9 cellular contexts compared by ENCODE assay signal in the genomic region with DNA sequence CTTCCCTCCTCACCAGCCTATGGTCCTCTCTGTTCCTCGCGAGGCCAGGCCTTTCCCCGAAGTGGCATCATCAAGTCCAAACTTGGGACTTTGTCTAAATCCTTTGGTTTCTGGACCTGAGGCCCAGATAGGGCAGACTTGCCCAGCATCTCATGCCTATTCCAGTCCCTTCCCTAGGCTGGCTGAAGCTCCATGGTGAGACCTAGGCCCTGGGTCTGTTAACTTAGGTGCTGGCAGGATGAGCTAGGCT. TPM values are rescaled to one million over a fixed set of nuclear protein-coding genes. Genes with fewer than 3 reads are reported as not detected.
DNase-seq lines count a peak whose midpoint lies in the region; ATAC-seq and TF ChIP-seq lines count a peak whose summit lies in the region.
"Had no signal": no experiment of that assay in that cellular context is flagged by ENCODE, and none has a peak within 500 bp of the region (broad histone marks: within the 10 kb centered on the region; RNA-seq: fewer than 3 reads in every experiment).

No MANE protein-coding gene starts in this region.

- no peak overlapping the region for H2BK12ac ChIP-seq in trophoblast cell (ENCODE audit: low read length)

- H3K36me3 ChIP-seq in RWPE2 (ENCODE audit: low read depth) (peaks cover 19% of the 10 kb centered on the region), trophoblast cell (ENCODE audit: control insufficient read depth in 1 of 2, insufficient read depth in 2 of 2, low read length in 2 of 2) (peaks cover 46 to 49% of the 10 kb centered on the region in 2 experiments), thyroid gland (peaks cover 32 to 40% of the 10 kb centered on the region in 2 donors), testis (ENCODE audit: low read depth, missing control alignments) (no peaks in the 10 kb centered on the region)

- H3K79me2 ChIP-seq in trophoblast cell (ENCODE audit: control insufficient read depth, insufficient read depth, low read length, poor library complexity): peaks cover 4% of the 10 kb centered on the region

- H3K18ac ChIP-seq in trophoblast cell (ENCODE audit: low read length): no peak overlapping the region

- H3K14ac ChIP-seq in trophoblast cell (ENCODE audit: low read length): no peak overlapping the region

- H3K4me1 Mint-ChIP-seq in CD4-positive, alpha-beta T cell (ENCODE audit: low read depth): peaks cover 43% of the 10 kb centered on the region

- no peak overlapping the region for H3K4ac ChIP-seq in trophoblast cell (ENCODE audit: low read depth, low read length)

- peak overlapping the region; percentile 97 for H3K27ac Mint-ChIP-seq in CD4-positive, alpha-beta T cell

- no peak for TF ChIP-seq POLR2A in thyroid gland (IDR thresholded peaks at IDR 0.05)
- TF ChIP-seq POLR2A in testis (IDR thresholded peaks at IDR 0.05): no peak

- H3K4me2 ChIP-seq in trophoblast cell (ENCODE audit: low read length): no peak overlapping the region

- no peak for ATAC-seq in CD4-positive, alpha-beta T cell (ENCODE audit: poor library complexity)
- no peak for ATAC-seq in RWPE2 (ENCODE audit: low read depth)
- no peak for ATAC-seq in sciatic nerve

- no peaks in the 10 kb centered on the region for H3K27me3 ChIP-seq in CD4-positive, alpha-beta T cell (ENCODE audit: control insufficient read depth, insufficient read depth, low read length)
- H3K27me3 ChIP-seq in RWPE2 (ENCODE audit: insufficient read depth, poor library complexity, severe bottlenecking) (no peaks in the 10 kb centered on the region), trophoblast cell (ENCODE audit: insufficient read depth, low read length) (no peaks in the 10 kb centered on the region), thyroid gland (no peaks in the 10 kb centered on the region), testis (no peaks in the 10 kb centered on the region)

- no peak for DNase-seq in CD4-positive, alpha-beta T cell
- DNase-seq in RWPE2 (ENCODE audit: low spot score): no peak
- DNase-seq in epithelial cell of prostate (ENCODE audit: low read depth, low spot score): no peak
- DNase-seq in trophoblast cell: no peak
- DNase-seq in sciatic nerve (ENCODE audit: low spot score): no peak
- DNase-seq in OCI-M2 (lab: John Stamatoyannopoulos, UW; ENCODE audit: unreplicated experiment): no peak
- no peak for DNase-seq in thyroid gland
- DNase-seq in testis: no peak
- DNase-seq: occipital lobe had no signal

- H4K8ac ChIP-seq in trophoblast cell (ENCODE audit: low read depth, low read length): no peak overlapping the region

- no peak overlapping the region for H3K9ac ChIP-seq in trophoblast cell (ENCODE audit: low read length)

- H3K9me3 Mint-ChIP-seq in CD4-positive, alpha-beta T cell: no peaks in the 10 kb centered on the region

- no peak overlapping the region for H2BK120ac ChIP-seq in trophoblast cell (ENCODE audit: insufficient read depth, low read length, poor library complexity)

- peaks cover 19% of the 10 kb centered on the region for H3K4me1 ChIP-seq in RWPE2 (ENCODE audit: insufficient read depth, poor library complexity, severe bottlenecking)
- peaks cover 23 to 36% of the 10 kb centered on the region in 2 experiments for H3K4me1 ChIP-seq in trophoblast cell (ENCODE audit: control insufficient read depth in 1 of 2, insufficient read depth in 2 of 2, low read length in 2 of 2)
- H3K4me1 ChIP-seq in thyroid gland: peaks cover 25 to 48% of the 10 kb centered on the region in 2 donors
- peaks cover 21% of the 10 kb centered on the region for H3K4me1 ChIP-seq in testis

- H2AK5ac ChIP-seq in trophoblast cell (ENCODE audit: low read length): peak overlapping the region; percentile 3

- peak overlapping the region; percentile 12 for H4K12ac ChIP-seq in trophoblast cell (ENCODE audit: low read depth, low read length)

- peaks cover 80% of the 10 kb centered on the region for H3K36me3 Mint-ChIP-seq in CD4-positive, alpha-beta T cell (ENCODE audit: low read depth)

- H3K79me1 ChIP-seq in trophoblast cell (ENCODE audit: low read length): peaks cover 14% of the 10 kb centered on the region

- H3K4me3 ChIP-seq in RWPE2 (ENCODE audit: severe bottlenecking): no peak overlapping the region
- no peak overlapping the region for H3K4me3 ChIP-seq in trophoblast cell (ENCODE audit: low read depth, low read length)
- no peak overlapping the region for H3K4me3 ChIP-seq in thyroid gland (replicated peaks in 1 of 3)
- H3K4me3 ChIP-seq in testis: no peak overlapping the region

- H3K27ac ChIP-seq in CD4-positive, alpha-beta T cell (ENCODE audit: low read depth, low read length): peak overlapping the region; percentile 19
- H3K27ac ChIP-seq in RWPE2 (ENCODE audit: poor library complexity, severe bottlenecking) (peak overlapping the region; percentile 68), epithelial cell of prostate (peak overlapping the region; percentile 90), trophoblast cell (ENCODE audit: low read depth, low read length) (no peak overlapping the region), thyroid gland (peak overlapping the region in 1 of 3 donors; percentile 97), testis (peak overlapping the region in 1 of 2 donors; percentile 98)

- WGBS in trophoblast cell (ENCODE audit: extremely low coverage, insufficient coverage, insufficient read length): no CpG with 5 or more reads among the region's 3 CpGs
- 90 to 94% methylated on average over 3 of the region's 3 CpGs for WGBS in thyroid gland, 2 donors
- 91 to 94% methylated on average over 3 of the region's 3 CpGs for WGBS in testis, 2 donors

- CTCF ChIA-PET in CD4-positive, alpha-beta T cell (lab: Charles Lee): interaction anchor here (1.0 to 2.3 kb wide), 3 partner anchors 10 to 237 kb away, joined by 3 to 9 read pairs (median 4); no protein-coding TSS in a partner anchor

- POLR2A ChIA-PET in CD4-positive, alpha-beta T cell (lab: Charles Lee): interaction anchor here (0.6 to 11.7 kb wide), 8 partner anchors 11 to 229 kb away, joined by 3 to 244 read pairs (median 18); a partner anchor contains a TSS

- H3K23ac ChIP-seq in trophoblast cell (ENCODE audit: low read length): no peak overlapping the region

- no peak for TF ChIP-seq CTCF in CD4-positive, alpha-beta T cell (IDR thresholded peaks at IDR 0.05)
- TF ChIP-seq CTCF in RWPE2 (IDR thresholded peaks at IDR 0.05; ENCODE audit: poor library complexity, severe bottlenecking) (no peak), thyroid gland (IDR thresholded peaks at IDR 0.05) (no peak), testis (IDR thresholded peaks at IDR 0.05) (no peak)

- peak overlapping the region; percentile 88 for H3K4me3 Mint-ChIP-seq in CD4-positive, alpha-beta T cell

- intact Hi-C loops in CD4-positive, alpha-beta T cell (cut with DNase I, micrococcal nuclease): loop anchor here (5.0 kb wide), 2 partner anchors 34 to 109 kb away; a partner anchor contains a TSS
- intact Hi-C loops in sciatic nerve (cut with DNase I): no loop called here
- intact Hi-C loops in thyroid gland (cut with DNase I): loop anchor here (5.0 kb wide), 1 partner anchor 34 kb away; a partner anchor contains a TSS
- intact Hi-C loops in testis (cut with DNase I; ENCODE audit: low total_unique reads): no loop called here

- H3K9me3 ChIP-seq in CD4-positive, alpha-beta T cell (ENCODE audit: control insufficient read depth, low read length): no peaks in the 10 kb centered on the region
- H3K9me3 ChIP-seq in RWPE2 (ENCODE audit: severe bottlenecking) (no peaks in the 10 kb centered on the region), trophoblast cell (ENCODE audit: insufficient read depth, low read depth, low read length) (peaks cover 7% of the 10 kb centered on the region), thyroid gland (no peaks in the 10 kb centered on the region), testis (no peaks in the 10 kb centered on the region)

- peak overlapping the region; percentile 44 for H4K91ac ChIP-seq in trophoblast cell (ENCODE audit: low read depth, low read length)

- no peak overlapping the region for H2AFZ ChIP-seq in trophoblast cell (ENCODE audit: insufficient read depth, low read length, poor library complexity)

- no peak overlapping the region for H2BK5ac ChIP-seq in trophoblast cell (ENCODE audit: low read depth, low read length, poor library complexity)

- no peaks in the 10 kb centered on the region for H3K27me3 Mint-ChIP-seq in CD4-positive, alpha-beta T cell

RNA-seq across cellular contexts. Expression of a gene that starts 11.5 kb away (rescaled TPM):
- total RNA-seq in CD4-positive, alpha-beta T cell: 100 to 1,000 TPM; 379 to 382 TPM
- 69.3 and 74.1 TPM in 2 replicates for polyA plus RNA-seq in trophoblast cell (2013)
- total RNA-seq in sciatic nerve (95.6 TPM), thyroid gland (10 to 100 TPM; 40.3 to 55.8 (median 48.7) TPM), testis (10 to 100 TPM; 64.9 to 82.0 TPM)
- 47.5 TPM for polyA plus RNA-seq in testis (ENCODE audit: insufficient read depth, low read depth, low replicate concordance)

RNA-seq across cellular contexts. Expression of a gene that starts 13.4 kb away (rescaled TPM):
- 100 to 1,000 TPM; 272 to 298 TPM for total RNA-seq in CD4-positive, alpha-beta T cell
- polyA plus RNA-seq in trophoblast cell (2013): 25.5 and 28.2 TPM in 2 replicates
- total RNA-seq in sciatic nerve: 86.9 TPM
- total RNA-seq in thyroid gland: 10 to 100 TPM; 19.2 to 40.6 (median 32.7) TPM
- total RNA-seq in testis: 10 to 100 TPM; 15.2 to 23.5 TPM
- 29.0 TPM for polyA plus RNA-seq in testis (ENCODE audit: insufficient read depth, low read depth, low replicate concordance)

RNA-seq across cellular contexts. Expression of a gene that starts 35.7 kb away (rescaled TPM):
- 10 to 100 TPM; 37.3 to 40.5 TPM for total RNA-seq in CD4-positive, alpha-beta T cell
- polyA plus RNA-seq in trophoblast cell (2013): 26.5 TPM in 2 replicates
- total RNA-seq in sciatic nerve (23.9 TPM), thyroid gland (10 to 100 TPM; 18.9 to 54.2 (median 47.0) TPM), testis (10 to 100 TPM; 78.4 to 87.6 TPM)
- 61.4 TPM for polyA plus RNA-seq in testis (ENCODE audit: insufficient read depth, low read depth, low replicate concordance)

RNA-seq across cellular contexts. Expression of a gene that starts 37.2 kb away (rescaled TPM):
- total RNA-seq in CD4-positive, alpha-beta T cell: 10 to 100 TPM; 45.2 to 45.8 TPM
- 50.2 and 51.4 TPM in 2 replicates for polyA plus RNA-seq in trophoblast cell (2013)
- total RNA-seq in sciatic nerve (132 TPM), thyroid gland (10 to 100 TPM; 43.1 to 67.8 (median 51.3) TPM), testis (10 to 100 TPM; 68.4 to 75.7 TPM)
- 40.7 TPM for polyA plus RNA-seq in testis (ENCODE audit: insufficient read depth, low read depth, low replicate concordance)

RNA-seq across cellular contexts. Expression of a gene that starts 55.7 kb away (rescaled TPM):
- 1 to 10 TPM; 4.9 to 5.0 TPM for total RNA-seq in CD4-positive, alpha-beta T cell
- polyA plus RNA-seq in trophoblast cell (2013): 0.03 and 0.04 TPM in 2 replicates
- total RNA-seq in sciatic nerve (1.5 TPM), thyroid gland (1 to 10 TPM in 1 of 4 donors, not detected in 3; 1.2 TPM), testis (1 to 10 TPM in 1 of 2 donors, under 1 TPM in 1; 0.99 to 2.5 TPM)
- 0.26 TPM for polyA plus RNA-seq in testis (ENCODE audit: insufficient read depth, low read depth, low replicate concordance)

Comparison
In these comparisons a context has a peak if more than half of its experiments do, and no peak if none do; other contexts are left out.
1. intact Hi-C loops: an anchor here in CD4-positive, alpha-beta T cell (5.0 kb wide) and thyroid gland (5.0 kb wide); none called in sciatic nerve and testis.